In genomic region chr1:53834776-53835175, GRCh38 we compare ENCODE assay signal across 23 cellular contexts. TPM values are rescaled to one million over a fixed set of nuclear protein-coding genes. Genes with fewer than 3 reads are reported as not detected.
DNase-seq lines count a peak whose midpoint lies in the region; ATAC-seq and TF ChIP-seq lines count a peak whose summit lies in the region.
"Had no signal": no experiment of that assay in that cellular context is flagged by ENCODE, and none has a peak within 500 bp of the region (broad histone marks: within the 10 kb centered on the region; RNA-seq: fewer than 3 reads in every experiment).

No MANE protein-coding gene starts in this region.

- H3K9ac ChIP-seq in Karpas-422 (ENCODE audit: low read length), result peak overlapping the region; percentile 84

- POLR2A ChIA-PET in Panc1 (lab: Charles Lee), result no interaction called here

- H3K27ac Mint-ChIP-seq in activated CD4-positive, alpha-beta T cell treated with anti-CD3 and anti-CD28 coated beads, Interleukin-2, amount 10 ng/mL, durations not matched to agents 24 days and 14 days, result no peak overlapping the region

- TF ChIP-seq CTCF in GM12864 (IDR thresholded peaks at IDR 0.05; ENCODE audit: low read depth, low read length, missing control alignments) (no peak), Panc1 (IDR thresholded peaks at IDR 0.05) (no peak), transverse colon (IDR thresholded peaks at IDR 0.05) (no peak)

- peaks cover 71% of the 10 kb centered on the region for H3K79me2 ChIP-seq in Karpas-422 (ENCODE audit: low read length)

- in situ Hi-C loops in Panc1 (cut with HindIII; ENCODE audit: low pct_unique_long_range_greater_than_20kb, low sequenced_read_pairs) (no loop called here), transverse colon (cut with MboI; ENCODE audit: low pct_ligation_motif_present in 1 of 4, low pct_unique_long_range_greater_than_20kb in 1 of 4, low sequenced_read_pairs in 3 of 4) (no loop called here)

- peaks cover 25% of the 10 kb centered on the region for H3K4me1 Mint-ChIP-seq in activated CD4-positive, alpha-beta T cell treated with anti-CD3 and anti-CD28 coated beads, Interleukin-2, amount 10 ng/mL, durations not matched to agents 24 days and 14 days

- ATAC-seq in Panc1 (no peak), GM18505 (IDR thresholded peaks at IDR 0.05; ENCODE audit: unreplicated experiment) (no peak)
- ATAC-seq: CD8-positive, alpha-beta T cell had no signal

- DNase-seq in GM12864 (ENCODE audit: low read depth) (no peak), Karpas-422 (peak; percentile 87), Panc1 (ENCODE audit: low read depth, low spot score) (no peak), transverse colon (no peak), NOMO-1 treated with DMSO at 0.1 percent for 48 hours (lab: John Stamatoyannopoulos, UW; ENCODE audit: unreplicated experiment) (no peak)
- no peak for DNase-seq in activated CD4-positive, alpha-beta T cell treated with anti-CD3 and anti-CD28 coated beads, Interleukin-2, amount 10 ng/mL, durations not matched to agents 24 days and 14 days
- DNase-seq: C1 segment of cervical spinal cord; CD8-positive, alpha-beta T cell; GDM1; MG63; NCI-H1092; NCI-H1436; NCI-H187 treated with DMSO at 0.1 percent for 48 hours; NCI-H2227 treated with DMSO at 0.1 percent for 48 hours; NCI-H510A treated with DMSO at 0.1 percent for 48 hours; NCI-H774; NK-92 treated with Interleukin-12 subunit alpha and Interleukin-12 subunit beta, amount 100 ng/mL, for 24 hours; SHP77 treated with DMSO at 0.1 percent for 48 hours had no signal

- no TSS peak for BruUV-seq in Panc1 (replicated peaks; lab: Mats Ljungman, UMichigan)

- H3K4me1 ChIP-seq in Karpas-422 (ENCODE audit: low read length), result peaks cover 47% of the 10 kb centered on the region
- peaks cover 16% of the 10 kb centered on the region; the same call in 1 of the 2 replicates for H3K4me1 ChIP-seq in Panc1 (ENCODE audit: control insufficient read depth, insufficient read depth, low read length)
- H3K4me1 ChIP-seq in transverse colon, result peaks cover 6 to 9% (median 7%) of the 10 kb centered on the region in 4 donors

- H3K27me3 ChIP-seq in Karpas-422 (ENCODE audit: low read length) (no peaks in the 10 kb centered on the region), Panc1 (ENCODE audit: control insufficient read depth, insufficient read depth, low read length) (no peaks in the 10 kb centered on the region), transverse colon (no peaks in the 10 kb centered on the region)
- H3K27me3 ChIP-seq: MG63 had no signal

- H3K36me3 ChIP-seq in Karpas-422 (ENCODE audit: insufficient read depth, low read length), result peaks cover 33% of the 10 kb centered on the region; the same call in 1 of the 2 replicates
- no peaks in the 10 kb centered on the region; the same call in 1 of the 2 replicates for H3K36me3 ChIP-seq in Panc1 (ENCODE audit: control insufficient read depth, insufficient read depth, low read length)
- no peaks in the 10 kb centered on the region for H3K36me3 ChIP-seq in transverse colon

- peak overlapping the region; percentile 96 for H3K27ac ChIP-seq in Karpas-422 (ENCODE audit: low read length)
- H3K27ac ChIP-seq in Panc1 (ENCODE audit: low read length), result peak overlapping the region; percentile 29
- no peak overlapping the region for H3K27ac ChIP-seq in transverse colon
- H3K27ac ChIP-seq: RWPE1, SK-N-MC had no signal

- no peaks in the 10 kb centered on the region for H3K9me3 ChIP-seq in Karpas-422 (ENCODE audit: low read length)
- H3K9me3 ChIP-seq in Panc1 (ENCODE audit: control insufficient read depth, insufficient read depth, low read depth, low read length), result no peaks in the 10 kb centered on the region
- H3K9me3 ChIP-seq in transverse colon, result no peaks in the 10 kb centered on the region
- H3K9me3 ChIP-seq: MG63 had no signal

- H2AFZ ChIP-seq in Karpas-422 (ENCODE audit: low read length), result no peak overlapping the region

- H3K4me3 ChIP-seq in GM12864 (ENCODE audit: low read depth, low read length) (peak overlapping the region; percentile 3), Karpas-422 (ENCODE audit: low read length) (peak overlapping the region; percentile 84), Panc1 (ENCODE audit: low read depth in 2 of 2, low read length in 2 of 2) (no peak overlapping the region), transverse colon (no peak overlapping the region)
- H3K4me3 ChIP-seq: MG63, SK-N-MC had no signal

- no peak overlapping the region for H3K4me3 Mint-ChIP-seq in activated CD4-positive, alpha-beta T cell treated with anti-CD3 and anti-CD28 coated beads, Interleukin-2, amount 10 ng/mL, durations not matched to agents 24 days and 14 days
- H3K4me3 Mint-ChIP-seq: CD8-positive, alpha-beta T cell had no signal

- intact Hi-C loops in Panc1 (cut with micrococcal nuclease; ENCODE audit: unreplicated experiment) (no loop called here), transverse colon (cut with DNase I; ENCODE audit: low total_unique reads) (loop anchor here (5.0 kb wide), 1 partner anchor 408 kb away; no protein-coding TSS in a partner anchor)
- intact Hi-C loops in activated CD4-positive, alpha-beta T cell treated with anti-CD3 and anti-CD28 coated beads, Interleukin-2, amount 10 ng/mL, durations not matched to agents 24 days and 14 days (cut with micrococcal nuclease), result loop anchor here (5.0 kb wide), 2 partner anchors 573 to 1432 kb away; partner anchors contain the start of genes ORC1, PRPF38A and SSBP3

- WGBS in transverse colon (ENCODE audit: low coverage in 1 of 2), 2 donors, result 88 to 96% methylated on average over 11 of the region's 11 CpGs

- no peaks in the 10 kb centered on the region for H3K9me3 Mint-ChIP-seq in activated CD4-positive, alpha-beta T cell treated with anti-CD3 and anti-CD28 coated beads, Interleukin-2, amount 10 ng/mL, durations not matched to agents 24 days and 14 days
- H3K9me3 Mint-ChIP-seq: CD8-positive, alpha-beta T cell; IgD-negative memory B cell had no signal

- CTCF ChIA-PET in Panc1 (lab: Charles Lee), result interaction anchor here (0.6 kb wide), 1 partner anchor 28 kb away, joined by 7 read pairs; no protein-coding TSS in a partner anchor

- H3K9me2 ChIP-seq in Karpas-422 (replicated peaks; ENCODE audit: insufficient read depth, low read length), result no peaks in the 10 kb centered on the region

- TF ChIP-seq POLR2A in GM18505 (IDR thresholded peaks at IDR 0.05; ENCODE audit: borderline replicate concordance, extremely low read depth, insufficient read depth, insufficient read length) (no peak), transverse colon (IDR thresholded peaks at IDR 0.05) (no peak)

- TF ChIP-seq EP300 in transverse colon (IDR thresholded peaks at IDR 0.05; ENCODE audit: low read depth), result no peak

- no peaks in the 10 kb centered on the region for H3K27me3 Mint-ChIP-seq in activated CD4-positive, alpha-beta T cell treated with anti-CD3 and anti-CD28 coated beads, Interleukin-2, amount 10 ng/mL, durations not matched to agents 24 days and 14 days

- H3K4me2 ChIP-seq in Karpas-422 (ENCODE audit: low read depth, low read length, poor library complexity, severe bottlenecking), result peak overlapping the region; percentile 61

- H3K36me3 Mint-ChIP-seq in activated CD4-positive, alpha-beta T cell treated with anti-CD3 and anti-CD28 coated beads, Interleukin-2, amount 10 ng/mL, durations not matched to agents 24 days and 14 days (ENCODE audit: low read depth), result peaks cover 26% of the 10 kb centered on the region

- H4K20me1 ChIP-seq in Karpas-422 (ENCODE audit: insufficient read depth, low read depth, low read length), result no peaks in the 10 kb centered on the region

RNA-seq across cellular contexts. Expression of gene NDC1, which starts 3.3 kb away (rescaled TPM):
- total RNA-seq in Karpas-422 (2014; rRNA removed; shearing (Covaris generic); ENCODE audit: low replicate concordance), result 36.7 and 130 TPM in 2 replicates
- total RNA-seq in Panc1 (2021; ENCODE audit: unreplicated experiment) (44.4 TPM), transverse colon (10 to 100 TPM in 2 of 4 donors, 1 to 10 TPM in 2; 1.1 to 11.1 (median 8.0) TPM)
- polyA plus RNA-seq in Panc1 (2012; ENCODE audit: insufficient read length), result 23.0 TPM
- total RNA-seq in activated CD4-positive, alpha-beta T cell treated with anti-CD3 and anti-CD28 coated beads, Interleukin-2, amount 10 ng/mL, durations not matched to agents 24 days and 14 days, result 39.7 and 40.8 TPM in 2 replicates

RNA-seq across cellular contexts. Expression of gene YIPF1, which starts 54.8 kb away (rescaled TPM):
- 46.5 and 87.4 TPM in 2 replicates for total RNA-seq in Karpas-422 (2014; rRNA removed; shearing (Covaris generic); ENCODE audit: low replicate concordance)
- total RNA-seq in Panc1 (2021; ENCODE audit: unreplicated experiment) (21.4 TPM), transverse colon (10 to 100 TPM; 10.1 to 24.6 (median 17.4) TPM)
- polyA plus RNA-seq in Panc1 (2012; ENCODE audit: insufficient read length), result 17.2 TPM
- 14.6 and 15.6 TPM in 2 replicates for total RNA-seq in activated CD4-positive, alpha-beta T cell treated with anti-CD3 and anti-CD28 coated beads, Interleukin-2, amount 10 ng/mL, durations not matched to agents 24 days and 14 days

RNA-seq across cellular contexts. Expression of gene DIO1, which starts 59.2 kb away (rescaled TPM):
- total RNA-seq in Karpas-422 (2014; rRNA removed; shearing (Covaris generic); ENCODE audit: low replicate concordance), result not detected in 2 replicates
- total RNA-seq in Panc1 (2021; ENCODE audit: unreplicated experiment), result 0.28 TPM
- not detected for polyA plus RNA-seq in Panc1 (2012; ENCODE audit: insufficient read length)
- total RNA-seq in transverse colon, result not detected
- not detected in 2 replicates for total RNA-seq in activated CD4-positive, alpha-beta T cell treated with anti-CD3 and anti-CD28 coated beads, Interleukin-2, amount 10 ng/mL, durations not matched to agents 24 days and 14 days
- total RNA-seq: CD8-positive, alpha-beta T cell; Daoy had no signal

Comparison
In these comparisons a context has a peak if more than half of its experiments do, and no peak if none do; other contexts are left out.
1. H3K4me3 ChIP-seq: peak in GM12864 (single experiment) and Karpas-422 (single experiment); none in Panc1 (0 of 2) and transverse colon (0 of 4).
2. H3K27ac ChIP-seq: peak in Karpas-422 (single experiment) and Panc1 (single experiment); none in transverse colon (0 of 4).